8 cellular contexts compared by ENCODE assay signal in genomic region chr1:27671964-27672749, GRCh38. TPM values are rescaled to one million over a fixed set of nuclear protein-coding genes. Genes with fewer than 3 reads are reported as not detected.
DNase-seq lines count a peak whose midpoint lies in the region; ATAC-seq and TF ChIP-seq lines count a peak whose summit lies in the region.

Gene IFI6 (minus strand): TSS chr1:27672192. CDS start chr1:27669314, 2,878 bp downstream.

- no peaks in the 10 kb centered on the region for H3K27me3 ChIP-seq in BLaER1 treated with 17β-estradiol and CSF1 and Interleukin-3, amounts not matched to agents 10 nM and 100 nM
- no peaks in the 10 kb centered on the region for H3K27me3 ChIP-seq in dorsolateral prefrontal cortex

- H3K4me2 ChIP-seq in BLaER1 treated with 17β-estradiol and CSF1 and Interleukin-3, amounts not matched to agents 10 nM and 100 nM: peak within 1 kb of the TSS; percentile 69 to 98 (median 93)

- WGBS in lower leg skin, 2 donors: 0 to 1% methylated on average over 10 of the region's 10 CpGs

- peaks cover 0 to 8% (median 0%) of the 10 kb centered on the region in 11 experiments; a peak in 3 of 22 replicates for H3K36me3 ChIP-seq in BLaER1 treated with 17β-estradiol and CSF1 and Interleukin-3, amounts not matched to agents 10 nM and 100 nM

- no peaks in the 10 kb centered on the region; a peak in 1 of 22 replicates for H4K20me1 ChIP-seq in BLaER1 treated with 17β-estradiol and CSF1 and Interleukin-3, amounts not matched to agents 10 nM and 100 nM

- H3K9ac ChIP-seq in BLaER1 treated with 17β-estradiol and CSF1 and Interleukin-3, amounts not matched to agents 10 nM and 100 nM: peak within 1 kb of the TSS; percentile 49 to 80 (median 62); a peak in 21 of 22 replicates

- peak; percentile 88 for DNase-seq in GM19238 (ENCODE audit: insufficient read length, low spot score)
- DNase-seq in NCI-H748 treated with DMSO at 0.1 percent for 48 hours (lab: John Stamatoyannopoulos, UW): peak; percentile 80
- peak; percentile 66 to 69 for DNase-seq in activated CD4-positive, alpha-beta T cell treated with anti-CD3 and anti-CD28 coated beads, Interleukin-2, amount 50 U/mL, for 4 hours
- DNase-seq in dorsolateral prefrontal cortex: peak; percentile 53 to 96 (median 88)
- peak; percentile 86 to 95 for DNase-seq in lower leg skin (ENCODE audit: low spot score in 2 of 2)
- peak; percentile 48 to 73 for DNase-seq in stimulated activated CD4-positive, alpha-beta T cell treated with anti-CD3 and anti-CD28 coated beads, Interleukin-4, amount 100 ng/mL, for 48 hours (ENCODE audit: low read depth in 2 of 2)

- H3K27ac ChIP-seq in BLaER1 treated with 17β-estradiol and CSF1 and Interleukin-3, amounts not matched to agents 10 nM and 100 nM: peak within 1 kb of the TSS; percentile 7 to 71 (median 54); a peak in 18 of 22 replicates
- H3K27ac ChIP-seq in dorsolateral prefrontal cortex: peak within 1 kb of the TSS; percentile 77 to 99 (median 92)

- ATAC-seq in HG03558 (IDR thresholded peaks at IDR 0.05; ENCODE audit: extremely low read depth, unreplicated experiment): peak; percentile 53

- TF ChIP-seq POLR2A in lower leg skin (IDR thresholded peaks at IDR 0.05): no peak

- intact Hi-C loops in dorsolateral prefrontal cortex (cut with DNase I): loop anchor here (1.0 to 2.0 kb wide), 4 partner anchors 53 to 159 kb away; partner anchors contain the start of genes FAM76A (in 2 of the 2), PPP1R8 (in 1 of the 2) and STX12 (in 1 of the 2)
- intact Hi-C loops in lower leg skin (cut with DNase I; ENCODE audit: low total_unique reads): no loop called here

- H3K4me1 ChIP-seq in BLaER1 treated with 17β-estradiol and CSF1 and Interleukin-3, amounts not matched to agents 10 nM and 100 nM: peaks cover 32 to 60% (median 44%) of the 10 kb centered on the region in 10 experiments

- H3K4me3 ChIP-seq in BLaER1 treated with 17β-estradiol and CSF1 and Interleukin-3, amounts not matched to agents 10 nM and 100 nM: peak within 1 kb of the TSS; percentile 46 to 68 (median 59)
- H3K4me3 ChIP-seq in dorsolateral prefrontal cortex (peak within 1 kb of the TSS; percentile 37 to 90 (median 67)), lower leg skin (ENCODE audit: low read depth, poor library complexity, severe bottlenecking) (no peak within 1 kb of the TSS)

- H3K9me3 ChIP-seq in BLaER1 treated with 17β-estradiol and CSF1 and Interleukin-3, amounts not matched to agents 10 nM and 100 nM (replicated peaks in 1 of 11): peaks cover 0 to 5% (median 0%) of the 10 kb centered on the region in 11 experiments; a peak in 1 of 22 replicates

- TF ChIP-seq CTCF in dorsolateral prefrontal cortex (IDR thresholded peaks at IDR 0.05 in 54 of 56, conservative IDR thresholded peaks at IDR 0.05 in 2 of 56; ENCODE audit: low read depth in 1 of 56, partially characterized antibody in 56 of 56): peak in 53 of 56 donors; percentile 16 to 71 (median 52)
- TF ChIP-seq CTCF in lower leg skin (IDR thresholded peaks at IDR 0.05): no peak

RNA-seq across cellular contexts. Expression of gene IFI6, which starts in this region (rescaled TPM):
- total RNA-seq in dorsolateral prefrontal cortex: 1,000 to 10,000 TPM in 2 of 120 experiments, 100 to 1,000 TPM in 49, 10 to 100 TPM in 69; 51.8 to 1,534 (median 96.2) TPM
- total RNA-seq in lower leg skin: 10 to 100 TPM; 11.8 to 21.4 (median 17.2) TPM

Comparison
In these comparisons a context has a peak if more than half of its experiments do, and no peak if none do; other contexts are left out.
1. CTCF ChIP-seq: peak in dorsolateral prefrontal cortex (53 of 56); none in lower leg skin (0 of 3).
2. Peak in every context shown above with its lines, with median percentiles within 50 percentile points of each other: DNase-seq.